ENCODE assay signal across 1 cellular context in the genomic region with DNA sequence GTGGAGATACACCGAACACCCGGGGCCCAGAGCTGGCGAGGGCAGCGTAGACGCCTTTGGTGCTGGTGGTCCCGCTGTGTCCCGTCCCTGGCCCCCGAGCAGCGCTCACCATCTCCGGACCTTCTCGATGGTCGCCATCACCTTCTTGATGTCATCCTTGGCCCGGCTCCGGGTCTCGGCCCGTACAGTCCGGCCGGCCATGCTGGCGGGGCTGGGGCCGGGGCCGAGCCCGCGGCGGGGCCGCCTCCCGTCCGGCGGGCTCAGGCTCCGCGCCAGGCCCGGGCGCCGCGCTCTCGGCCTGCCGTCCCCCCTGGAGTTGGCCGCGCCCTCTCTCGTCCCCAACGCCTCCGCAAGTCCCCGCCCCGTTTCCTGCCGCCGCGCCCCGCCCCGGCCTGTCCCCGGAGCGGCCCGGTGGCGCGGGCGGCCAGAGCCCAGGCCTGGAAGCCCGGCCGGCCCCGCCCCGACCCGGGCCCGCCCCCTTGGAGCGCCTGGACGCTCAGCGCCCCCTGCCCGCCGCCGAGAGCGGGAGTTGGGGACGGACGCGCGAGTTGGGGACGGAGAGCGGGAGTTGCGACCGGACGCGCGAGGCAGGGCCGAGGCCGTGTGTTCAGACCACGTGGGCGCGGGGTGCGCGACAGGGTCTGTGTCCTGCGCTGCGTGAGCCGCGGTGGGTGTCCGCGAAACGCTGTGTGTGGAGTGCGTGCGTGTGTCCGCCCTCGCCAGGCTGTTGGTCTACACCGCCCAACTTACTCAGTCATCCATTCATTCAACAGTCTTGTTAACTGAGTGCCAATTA.
TF ChIP-seq lines count a peak whose summit lies in the region.

Gene BCL7C, minus strand, starts transcription at position 334 of the 796 bp plus-strand sequence. Its CDS starts 133 bp downstream, at position 201.

TF ChIP-seq in K562, 482 proteins besides CTCF, POLR2A, EP300 and RAD21 (continued from another document and continues in another):
- TF ChIP-seq, protein P1, sequence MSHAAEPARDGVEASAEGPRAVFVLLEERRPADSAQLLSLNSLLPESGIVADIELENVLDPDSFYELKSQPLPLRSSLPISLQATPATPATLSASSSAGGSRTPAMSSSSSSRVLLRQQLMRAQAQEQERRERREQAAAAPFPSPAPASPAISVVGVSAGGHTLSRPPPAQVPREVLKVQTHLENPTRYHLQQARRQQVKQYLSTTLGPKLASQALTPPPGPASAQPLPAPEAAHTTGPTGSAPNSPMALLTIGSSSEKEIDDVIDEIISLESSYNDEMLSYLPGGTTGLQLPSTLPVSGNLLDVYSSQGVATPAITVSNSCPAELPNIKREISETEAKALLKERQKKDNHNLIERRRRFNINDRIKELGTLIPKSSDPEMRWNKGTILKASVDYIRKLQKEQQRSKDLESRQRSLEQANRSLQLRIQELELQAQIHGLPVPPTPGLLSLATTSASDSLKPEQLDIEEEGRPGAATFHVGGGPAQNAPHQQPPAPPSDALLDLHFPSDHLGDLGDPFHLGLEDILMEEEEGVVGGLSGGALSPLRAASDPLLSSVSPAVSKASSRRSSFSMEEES (CRISPR knock-in tag; IDR thresholded peaks at IDR 0.05): no peak
- TF ChIP-seq RBBP5 (IDR thresholded peaks at IDR 0.05; ENCODE audit: borderline replicate concordance, insufficient read depth, low read length, poor library complexity, severe bottlenecking): no peak
- peak in 1 of 2 experiments; percentile 22; a peak in 1 of 4 replicates for TF ChIP-seq FOXK2 (conservative IDR thresholded peaks at IDR 0.05 in 1 of 2, IDR thresholded peaks at IDR 0.05 in 1 of 2; ENCODE audit: low read depth in 2 of 2)
- no peak for TF ChIP-seq KDM1A (IDR thresholded peaks at IDR 0.05)
- peak; percentile 78 for TF ChIP-seq POLR2H (tag; IDR thresholded peaks at IDR 0.05; ENCODE audit: low read depth)
- TF ChIP-seq RBM17 (IDR thresholded peaks at IDR 0.05; ENCODE audit: borderline replicate concordance, low read depth, low read length): no peak
- TF ChIP-seq HNRNPK (IDR thresholded peaks at IDR 0.05; ENCODE audit: low read depth, low read length, poor library complexity, severe bottlenecking): no peak
- TF ChIP-seq, protein P2, sequence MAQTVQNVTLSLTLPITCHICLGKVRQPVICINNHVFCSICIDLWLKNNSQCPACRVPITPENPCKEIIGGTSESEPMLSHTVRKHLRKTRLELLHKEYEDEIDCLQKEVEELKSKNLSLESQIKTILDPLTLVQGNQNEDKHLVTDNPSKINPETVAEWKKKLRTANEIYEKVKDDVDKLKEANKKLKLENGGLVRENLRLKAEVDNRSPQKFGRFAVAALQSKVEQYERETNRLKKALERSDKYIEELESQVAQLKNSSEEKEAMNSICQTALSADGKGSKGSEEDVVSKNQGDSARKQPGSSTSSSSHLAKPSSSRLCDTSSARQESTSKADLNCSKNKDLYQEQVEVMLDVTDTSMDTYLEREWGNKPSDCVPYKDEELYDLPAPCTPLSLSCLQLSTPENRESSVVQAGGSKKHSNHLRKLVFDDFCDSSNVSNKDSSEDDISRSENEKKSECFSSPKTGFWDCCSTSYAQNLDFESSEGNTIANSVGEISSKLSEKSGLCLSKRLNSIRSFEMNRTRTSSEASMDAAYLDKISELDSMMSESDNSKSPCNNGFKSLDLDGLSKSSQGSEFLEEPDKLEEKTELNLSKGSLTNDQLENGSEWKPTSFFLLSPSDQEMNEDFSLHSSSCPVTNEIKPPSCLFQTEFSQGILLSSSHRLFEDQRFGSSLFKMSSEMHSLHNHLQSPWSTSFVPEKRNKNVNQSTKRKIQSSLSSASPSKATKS (CRISPR knock-in tag; IDR thresholded peaks at IDR 0.05): no peak
- TF ChIP-seq ETV5 (CRISPR knock-in tag; IDR thresholded peaks at IDR 0.05; ENCODE audit: low read depth): peak; percentile 91
- TF ChIP-seq SMARCC2 (IDR thresholded peaks at IDR 0.05; ENCODE audit: low read depth): no peak
- 0 out of 4 replicates have a peak, but pooled peaks of 1 of the 2 experiments have one; percentile 27 for TF ChIP-seq KDM4B (IDR thresholded peaks at IDR 0.05; ENCODE audit: borderline replicate concordance in 2 of 2, low read depth in 1 of 2)
- TF ChIP-seq TARDBP (IDR thresholded peaks at IDR 0.05): no peak
- TF ChIP-seq, protein P3, sequence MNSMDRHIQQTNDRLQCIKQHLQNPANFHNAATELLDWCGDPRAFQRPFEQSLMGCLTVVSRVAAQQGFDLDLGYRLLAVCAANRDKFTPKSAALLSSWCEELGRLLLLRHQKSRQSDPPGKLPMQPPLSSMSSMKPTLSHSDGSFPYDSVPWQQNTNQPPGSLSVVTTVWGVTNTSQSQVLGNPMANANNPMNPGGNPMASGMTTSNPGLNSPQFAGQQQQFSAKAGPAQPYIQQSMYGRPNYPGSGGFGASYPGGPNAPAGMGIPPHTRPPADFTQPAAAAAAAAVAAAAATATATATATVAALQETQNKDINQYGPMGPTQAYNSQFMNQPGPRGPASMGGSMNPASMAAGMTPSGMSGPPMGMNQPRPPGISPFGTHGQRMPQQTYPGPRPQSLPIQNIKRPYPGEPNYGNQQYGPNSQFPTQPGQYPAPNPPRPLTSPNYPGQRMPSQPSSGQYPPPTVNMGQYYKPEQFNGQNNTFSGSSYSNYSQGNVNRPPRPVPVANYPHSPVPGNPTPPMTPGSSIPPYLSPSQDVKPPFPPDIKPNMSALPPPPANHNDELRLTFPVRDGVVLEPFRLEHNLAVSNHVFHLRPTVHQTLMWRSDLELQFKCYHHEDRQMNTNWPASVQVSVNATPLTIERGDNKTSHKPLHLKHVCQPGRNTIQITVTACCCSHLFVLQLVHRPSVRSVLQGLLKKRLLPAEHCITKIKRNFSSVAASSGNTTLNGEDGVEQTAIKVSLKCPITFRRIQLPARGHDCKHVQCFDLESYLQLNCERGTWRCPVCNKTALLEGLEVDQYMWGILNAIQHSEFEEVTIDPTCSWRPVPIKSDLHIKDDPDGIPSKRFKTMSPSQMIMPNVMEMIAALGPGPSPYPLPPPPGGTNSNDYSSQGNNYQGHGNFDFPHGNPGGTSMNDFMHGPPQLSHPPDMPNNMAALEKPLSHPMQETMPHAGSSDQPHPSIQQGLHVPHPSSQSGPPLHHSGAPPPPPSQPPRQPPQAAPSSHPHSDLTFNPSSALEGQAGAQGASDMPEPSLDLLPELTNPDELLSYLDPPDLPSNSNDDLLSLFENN (IDR thresholded peaks at IDR 0.05; ENCODE audit: low read depth in 2 of 2, low read length in 2 of 2): no peak
- TF ChIP-seq, protein P4, sequence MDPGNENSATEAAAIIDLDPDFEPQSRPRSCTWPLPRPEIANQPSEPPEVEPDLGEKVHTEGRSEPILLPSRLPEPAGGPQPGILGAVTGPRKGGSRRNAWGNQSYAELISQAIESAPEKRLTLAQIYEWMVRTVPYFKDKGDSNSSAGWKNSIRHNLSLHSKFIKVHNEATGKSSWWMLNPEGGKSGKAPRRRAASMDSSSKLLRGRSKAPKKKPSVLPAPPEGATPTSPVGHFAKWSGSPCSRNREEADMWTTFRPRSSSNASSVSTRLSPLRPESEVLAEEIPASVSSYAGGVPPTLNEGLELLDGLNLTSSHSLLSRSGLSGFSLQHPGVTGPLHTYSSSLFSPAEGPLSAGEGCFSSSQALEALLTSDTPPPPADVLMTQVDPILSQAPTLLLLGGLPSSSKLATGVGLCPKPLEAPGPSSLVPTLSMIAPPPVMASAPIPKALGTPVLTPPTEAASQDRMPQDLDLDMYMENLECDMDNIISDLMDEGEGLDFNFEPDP (CRISPR knock-in tag; IDR thresholded peaks at IDR 0.05): 0 out of 2 replicates have a peak, but pooled peaks have one; percentile 39
- TF ChIP-seq HCFC1 (IDR thresholded peaks at IDR 0.05; ENCODE audit: low read depth, low read length): peak; percentile 50
- no peak for TF ChIP-seq TFAM (CRISPR knock-in tag; conservative IDR thresholded peaks at IDR 0.05)
- no peak for TF ChIP-seq ZNF133 (CRISPR knock-in tag; IDR thresholded peaks at IDR 0.05)
- peak; percentile 92 for TF ChIP-seq SAFB (IDR thresholded peaks at IDR 0.05; ENCODE audit: borderline replicate concordance, low read depth, low read length)
- TF ChIP-seq, protein P5, sequence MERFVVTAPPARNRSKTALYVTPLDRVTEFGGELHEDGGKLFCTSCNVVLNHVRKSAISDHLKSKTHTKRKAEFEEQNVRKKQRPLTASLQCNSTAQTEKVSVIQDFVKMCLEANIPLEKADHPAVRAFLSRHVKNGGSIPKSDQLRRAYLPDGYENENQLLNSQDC (CRISPR knock-in tag; IDR thresholded peaks at IDR 0.05): no peak
- TF ChIP-seq ZBTB34 (CRISPR knock-in tag; IDR thresholded peaks at IDR 0.05): no peak
- no peak for TF ChIP-seq ZNF311 (CRISPR knock-in tag; IDR thresholded peaks at IDR 0.05)
- no peak for TF ChIP-seq NCOA4 (IDR thresholded peaks at IDR 0.05; ENCODE audit: partially characterized antibody)
- no peak for TF ChIP-seq ETV6 (IDR thresholded peaks at IDR 0.05; ENCODE audit: borderline replicate concordance in 1 of 2, low read depth in 2 of 2, low read length in 1 of 2)
- TF ChIP-seq ETV6 (CRISPR knock-in tag; IDR thresholded peaks at IDR 0.05; ENCODE audit: borderline replicate concordance): peak; percentile 95; the same call in 1 of the 2 replicates
- TF ChIP-seq KLF10 (CRISPR knock-in tag; IDR thresholded peaks at IDR 0.05): no peak
- TF ChIP-seq JUN (IDR thresholded peaks at IDR 0.05; ENCODE audit: borderline replicate concordance, low read depth, low read length): peak; percentile 57; the same call in 1 of the 2 replicates
- peak; percentile 93 for TF ChIP-seq JUN (CRISPR knock-in tag; IDR thresholded peaks at IDR 0.05; ENCODE audit: borderline replicate concordance)
- no peak for TF ChIP-seq NFE2 (IDR thresholded peaks at IDR 0.05; ENCODE audit: low read depth)
- TF ChIP-seq ZNF431 (CRISPR knock-in tag; IDR thresholded peaks at IDR 0.05): peak; percentile 87
- peak; percentile 27 for TF ChIP-seq SIN3B (IDR thresholded peaks at IDR 0.05; ENCODE audit: low read depth)
- TF ChIP-seq IFI16 (CRISPR knock-in tag; IDR thresholded peaks at IDR 0.05): no peak
- peak; percentile 79 for TF ChIP-seq FIP1L1 (IDR thresholded peaks at IDR 0.05; ENCODE audit: low read depth, low read length, poor library complexity, severe bottlenecking)
- TF ChIP-seq ZBTB9 (CRISPR knock-in tag; IDR thresholded peaks at IDR 0.05): peak; percentile 88
- TF ChIP-seq MAZ (CRISPR knock-in tag; conservative IDR thresholded peaks at IDR 0.05 in 1 of 2, IDR thresholded peaks at IDR 0.05 in 1 of 2): peak; percentile 77 to 82
- TF ChIP-seq CBFA2T2 (conservative IDR thresholded peaks at IDR 0.05): no peak
- no peak for TF ChIP-seq ATF3 (IDR thresholded peaks at IDR 0.05)
- peak; percentile 68 for TF ChIP-seq ATF3 (CRISPR knock-in tag; conservative IDR thresholded peaks at IDR 0.05)
- no peak for TF ChIP-seq SMAD2 (IDR thresholded peaks at IDR 0.05; ENCODE audit: low read depth, low read length)
- no peak for TF ChIP-seq TRIM25 (IDR thresholded peaks at IDR 0.05; ENCODE audit: borderline replicate concordance)
- TF ChIP-seq ZNF280A (IDR thresholded peaks at IDR 0.05; ENCODE audit: low read depth, partially characterized antibody): no peak
